In the genomic region with DNA sequence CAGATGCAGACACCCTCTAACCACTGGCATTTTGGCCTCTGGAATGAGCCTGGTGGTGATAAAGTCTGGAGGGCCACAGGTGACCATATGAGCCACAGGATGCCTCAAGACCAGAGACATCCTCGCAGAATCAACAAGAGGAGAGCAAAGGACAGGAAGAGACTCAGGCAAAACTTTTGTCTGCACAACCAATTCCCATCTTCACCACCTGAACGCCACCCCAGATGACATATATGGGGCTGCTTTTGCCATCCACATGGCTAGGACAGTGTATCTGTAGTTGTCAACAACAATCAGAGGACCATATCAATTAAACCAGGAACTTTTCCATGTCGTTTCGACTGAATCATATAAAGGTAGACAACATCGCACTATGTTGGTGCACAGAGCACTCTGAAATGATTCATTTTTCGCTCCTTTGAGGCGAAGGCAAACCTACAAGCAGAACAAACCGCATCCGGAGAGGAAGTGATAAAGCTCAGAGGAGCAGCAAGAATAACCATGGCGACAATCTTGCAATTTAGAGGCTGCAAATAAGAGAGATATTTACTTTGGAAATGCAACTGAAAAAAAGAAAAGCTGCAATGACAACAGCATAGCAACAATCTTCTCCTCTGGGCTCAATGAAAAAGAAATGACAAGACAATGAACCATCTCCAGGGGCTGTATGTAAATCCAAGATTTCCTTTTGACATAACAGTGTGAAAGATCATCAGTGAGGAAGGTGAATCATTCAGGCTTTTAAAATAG, we compare ENCODE assay signal across 1 cellular context.
TF ChIP-seq lines count a peak whose summit lies in the region.

No MANE protein-coding gene starts in this region.

TF ChIP-seq in GM12878, 131 proteins besides CTCF, POLR2A, EP300 and RAD21 (continued from another document):
- TF ChIP-seq GATAD2B (conservative IDR thresholded peaks at IDR 0.05; ENCODE audit: low read depth) (no peak), BHLHE40 (IDR thresholded peaks at IDR 0.05; ENCODE audit: borderline replicate concordance in 1 of 2, low read depth in 2 of 2, low read length in 1 of 2) (0 out of 4 replicates have a peak, but pooled peaks of 1 of the 2 experiments have one; percentile 32), NFXL1 (IDR thresholded peaks at IDR 0.05; ENCODE audit: borderline replicate concordance) (no peak), MEF2A (IDR thresholded peaks at IDR 0.05; ENCODE audit: insufficient read depth, low read depth, low read length) (no peak), HDAC2 (IDR thresholded peaks at IDR 0.05) (no peak), ATF7 (IDR thresholded peaks at IDR 0.05; ENCODE audit: low read depth) (peak; percentile 32; the same call in 1 of the 2 replicates), PAX5 (IDR thresholded peaks at IDR 0.05; ENCODE audit: borderline replicate concordance, low read depth, low read length) (peak; percentile 83), SMAD5 (IDR thresholded peaks at IDR 0.05; ENCODE audit: low read depth) (no peak), TAF1 (IDR thresholded peaks at IDR 0.05; ENCODE audit: borderline replicate concordance, low read depth, low read length) (no peak), SMAD1 (IDR thresholded peaks at IDR 0.05; ENCODE audit: low read depth, partially characterized antibody) (no peak), IKZF2 (IDR thresholded peaks at IDR 0.05) (peak; percentile 24 to 34; a peak in 2 of 4 replicates), JUND (IDR thresholded peaks at IDR 0.05; ENCODE audit: low read depth, low read length) (no peak), ZNF24 (IDR thresholded peaks at IDR 0.05) (no peak), RB1 (IDR thresholded peaks at IDR 0.05; ENCODE audit: borderline replicate concordance) (no peak), TCF12 (IDR thresholded peaks at IDR 0.05; ENCODE audit: low read depth, low read length) (no peak), NBN (IDR thresholded peaks at IDR 0.05) (0 out of 2 replicates have a peak, but pooled peaks have one; percentile 40), BMI1 (IDR thresholded peaks at IDR 0.05; ENCODE audit: borderline replicate concordance) (peak; percentile 57; the same call in 1 of the 2 replicates), SIN3A (IDR thresholded peaks at IDR 0.05; ENCODE audit: low read depth, low read length) (no peak), MEF2B (IDR thresholded peaks at IDR 0.05; ENCODE audit: partially characterized antibody, poor library complexity, severe bottlenecking) (peak; percentile 34), DPF2 (IDR thresholded peaks at IDR 0.05) (0 out of 2 replicates have a peak, but pooled peaks have one; percentile 42), SPI1 (IDR thresholded peaks at IDR 0.05; ENCODE audit: borderline replicate concordance, insufficient read depth, low read depth, low read length) (peak; percentile 83), NR2F1 (conservative IDR thresholded peaks at IDR 0.05) (no peak), PAX8 (IDR thresholded peaks at IDR 0.05) (no peak), RFX5 (IDR thresholded peaks at IDR 0.05; ENCODE audit: low read depth, low read length) (no peak), SIX5 (IDR thresholded peaks at IDR 0.05; ENCODE audit: low read depth, low read length, severe bottlenecking) (no peak), TARDBP (IDR thresholded peaks at IDR 0.05; ENCODE audit: borderline replicate concordance) (no peak), ZNF217 (IDR thresholded peaks at IDR 0.05) (peak; percentile 25; the same call in 1 of the 2 replicates), BCL11A (IDR thresholded peaks at IDR 0.05; ENCODE audit: low read depth, low read length) (peak; percentile 35; the same call in 1 of the 2 replicates)
- TF ChIP-seq, protein P1, sequence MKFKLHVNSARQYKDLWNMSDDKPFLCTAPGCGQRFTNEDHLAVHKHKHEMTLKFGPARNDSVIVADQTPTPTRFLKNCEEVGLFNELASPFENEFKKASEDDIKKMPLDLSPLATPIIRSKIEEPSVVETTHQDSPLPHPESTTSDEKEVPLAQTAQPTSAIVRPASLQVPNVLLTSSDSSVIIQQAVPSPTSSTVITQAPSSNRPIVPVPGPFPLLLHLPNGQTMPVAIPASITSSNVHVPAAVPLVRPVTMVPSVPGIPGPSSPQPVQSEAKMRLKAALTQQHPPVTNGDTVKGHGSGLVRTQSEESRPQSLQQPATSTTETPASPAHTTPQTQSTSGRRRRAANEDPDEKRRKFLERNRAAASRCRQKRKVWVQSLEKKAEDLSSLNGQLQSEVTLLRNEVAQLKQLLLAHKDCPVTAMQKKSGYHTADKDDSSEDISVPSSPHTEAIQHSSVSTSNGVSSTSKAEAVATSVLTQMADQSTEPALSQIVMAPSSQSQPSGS (IDR thresholded peaks at IDR 0.05; ENCODE audit: low read length) = no peak; the same call in 1 of the 2 replicates
- TF ChIP-seq, protein P2, sequence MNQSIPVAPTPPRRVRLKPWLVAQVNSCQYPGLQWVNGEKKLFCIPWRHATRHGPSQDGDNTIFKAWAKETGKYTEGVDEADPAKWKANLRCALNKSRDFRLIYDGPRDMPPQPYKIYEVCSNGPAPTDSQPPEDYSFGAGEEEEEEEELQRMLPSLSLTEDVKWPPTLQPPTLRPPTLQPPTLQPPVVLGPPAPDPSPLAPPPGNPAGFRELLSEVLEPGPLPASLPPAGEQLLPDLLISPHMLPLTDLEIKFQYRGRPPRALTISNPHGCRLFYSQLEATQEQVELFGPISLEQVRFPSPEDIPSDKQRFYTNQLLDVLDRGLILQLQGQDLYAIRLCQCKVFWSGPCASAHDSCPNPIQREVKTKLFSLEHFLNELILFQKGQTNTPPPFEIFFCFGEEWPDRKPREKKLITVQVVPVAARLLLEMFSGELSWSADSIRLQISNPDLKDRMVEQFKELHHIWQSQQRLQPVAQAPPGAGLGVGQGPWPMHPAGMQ (IDR thresholded peaks at IDR 0.05; ENCODE audit: borderline replicate concordance) = no peak
- TF ChIP-seq, protein P3, sequence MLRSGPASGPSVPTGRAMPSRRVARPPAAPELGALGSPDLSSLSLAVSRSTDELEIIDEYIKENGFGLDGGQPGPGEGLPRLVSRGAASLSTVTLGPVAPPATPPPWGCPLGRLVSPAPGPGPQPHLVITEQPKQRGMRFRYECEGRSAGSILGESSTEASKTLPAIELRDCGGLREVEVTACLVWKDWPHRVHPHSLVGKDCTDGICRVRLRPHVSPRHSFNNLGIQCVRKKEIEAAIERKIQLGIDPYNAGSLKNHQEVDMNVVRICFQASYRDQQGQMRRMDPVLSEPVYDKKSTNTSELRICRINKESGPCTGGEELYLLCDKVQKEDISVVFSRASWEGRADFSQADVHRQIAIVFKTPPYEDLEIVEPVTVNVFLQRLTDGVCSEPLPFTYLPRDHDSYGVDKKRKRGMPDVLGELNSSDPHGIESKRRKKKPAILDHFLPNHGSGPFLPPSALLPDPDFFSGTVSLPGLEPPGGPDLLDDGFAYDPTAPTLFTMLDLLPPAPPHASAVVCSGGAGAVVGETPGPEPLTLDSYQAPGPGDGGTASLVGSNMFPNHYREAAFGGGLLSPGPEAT (IDR thresholded peaks at IDR 0.05; ENCODE audit: low read depth) = no peak
- TF ChIP-seq, protein P4, sequence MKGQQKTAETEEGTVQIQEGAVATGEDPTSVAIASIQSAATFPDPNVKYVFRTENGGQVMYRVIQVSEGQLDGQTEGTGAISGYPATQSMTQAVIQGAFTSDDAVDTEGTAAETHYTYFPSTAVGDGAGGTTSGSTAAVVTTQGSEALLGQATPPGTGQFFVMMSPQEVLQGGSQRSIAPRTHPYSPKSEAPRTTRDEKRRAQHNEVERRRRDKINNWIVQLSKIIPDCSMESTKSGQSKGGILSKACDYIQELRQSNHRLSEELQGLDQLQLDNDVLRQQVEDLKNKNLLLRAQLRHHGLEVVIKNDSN (IDR thresholded peaks at IDR 0.05; ENCODE audit: borderline replicate concordance, extremely low read length, insufficient read depth, low read depth, low read length) = no peak
- TF ChIP-seq, protein P5, sequence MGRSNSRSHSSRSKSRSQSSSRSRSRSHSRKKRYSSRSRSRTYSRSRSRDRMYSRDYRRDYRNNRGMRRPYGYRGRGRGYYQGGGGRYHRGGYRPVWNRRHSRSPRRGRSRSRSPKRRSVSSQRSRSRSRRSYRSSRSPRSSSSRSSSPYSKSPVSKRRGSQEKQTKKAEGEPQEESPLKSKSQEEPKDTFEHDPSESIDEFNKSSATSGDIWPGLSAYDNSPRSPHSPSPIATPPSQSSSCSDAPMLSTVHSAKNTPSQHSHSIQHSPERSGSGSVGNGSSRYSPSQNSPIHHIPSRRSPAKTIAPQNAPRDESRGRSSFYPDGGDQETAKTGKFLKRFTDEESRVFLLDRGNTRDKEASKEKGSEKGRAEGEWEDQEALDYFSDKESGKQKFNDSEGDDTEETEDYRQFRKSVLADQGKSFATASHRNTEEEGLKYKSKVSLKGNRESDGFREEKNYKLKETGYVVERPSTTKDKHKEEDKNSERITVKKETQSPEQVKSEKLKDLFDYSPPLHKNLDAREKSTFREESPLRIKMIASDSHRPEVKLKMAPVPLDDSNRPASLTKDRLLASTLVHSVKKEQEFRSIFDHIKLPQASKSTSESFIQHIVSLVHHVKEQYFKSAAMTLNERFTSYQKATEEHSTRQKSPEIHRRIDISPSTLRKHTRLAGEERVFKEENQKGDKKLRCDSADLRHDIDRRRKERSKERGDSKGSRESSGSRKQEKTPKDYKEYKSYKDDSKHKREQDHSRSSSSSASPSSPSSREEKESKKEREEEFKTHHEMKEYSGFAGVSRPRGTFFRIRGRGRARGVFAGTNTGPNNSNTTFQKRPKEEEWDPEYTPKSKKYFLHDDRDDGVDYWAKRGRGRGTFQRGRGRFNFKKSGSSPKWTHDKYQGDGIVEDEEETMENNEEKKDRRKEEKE (IDR thresholded peaks at IDR 0.05) = no peak
- TF ChIP-seq, protein P6, sequence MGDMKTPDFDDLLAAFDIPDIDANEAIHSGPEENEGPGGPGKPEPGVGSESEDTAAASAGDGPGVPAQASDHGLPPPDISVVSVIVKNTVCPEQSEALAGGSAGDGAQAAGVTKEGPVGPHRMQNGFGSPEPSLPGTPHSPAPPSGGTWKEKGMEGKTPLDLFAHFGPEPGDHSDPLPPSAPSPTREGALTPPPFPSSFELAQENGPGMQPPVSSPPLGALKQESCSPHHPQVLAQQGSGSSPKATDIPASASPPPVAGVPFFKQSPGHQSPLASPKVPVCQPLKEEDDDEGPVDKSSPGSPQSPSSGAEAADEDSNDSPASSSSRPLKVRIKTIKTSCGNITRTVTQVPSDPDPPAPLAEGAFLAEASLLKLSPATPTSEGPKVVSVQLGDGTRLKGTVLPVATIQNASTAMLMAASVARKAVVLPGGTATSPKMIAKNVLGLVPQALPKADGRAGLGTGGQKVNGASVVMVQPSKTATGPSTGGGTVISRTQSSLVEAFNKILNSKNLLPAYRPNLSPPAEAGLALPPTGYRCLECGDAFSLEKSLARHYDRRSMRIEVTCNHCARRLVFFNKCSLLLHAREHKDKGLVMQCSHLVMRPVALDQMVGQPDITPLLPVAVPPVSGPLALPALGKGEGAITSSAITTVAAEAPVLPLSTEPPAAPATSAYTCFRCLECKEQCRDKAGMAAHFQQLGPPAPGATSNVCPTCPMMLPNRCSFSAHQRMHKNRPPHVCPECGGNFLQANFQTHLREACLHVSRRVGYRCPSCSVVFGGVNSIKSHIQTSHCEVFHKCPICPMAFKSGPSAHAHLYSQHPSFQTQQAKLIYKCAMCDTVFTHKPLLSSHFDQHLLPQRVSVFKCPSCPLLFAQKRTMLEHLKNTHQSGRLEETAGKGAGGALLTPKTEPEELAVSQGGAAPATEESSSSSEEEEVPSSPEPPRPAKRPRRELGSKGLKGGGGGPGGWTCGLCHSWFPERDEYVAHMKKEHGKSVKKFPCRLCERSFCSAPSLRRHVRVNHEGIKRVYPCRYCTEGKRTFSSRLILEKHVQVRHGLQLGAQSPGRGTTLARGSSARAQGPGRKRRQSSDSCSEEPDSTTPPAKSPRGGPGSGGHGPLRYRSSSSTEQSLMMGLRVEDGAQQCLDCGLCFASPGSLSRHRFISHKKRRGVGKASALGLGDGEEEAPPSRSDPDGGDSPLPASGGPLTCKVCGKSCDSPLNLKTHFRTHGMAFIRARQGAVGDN (IDR thresholded peaks at IDR 0.05) = no peak; the same call in 1 of the 2 replicates
- TF ChIP-seq, protein P7, sequence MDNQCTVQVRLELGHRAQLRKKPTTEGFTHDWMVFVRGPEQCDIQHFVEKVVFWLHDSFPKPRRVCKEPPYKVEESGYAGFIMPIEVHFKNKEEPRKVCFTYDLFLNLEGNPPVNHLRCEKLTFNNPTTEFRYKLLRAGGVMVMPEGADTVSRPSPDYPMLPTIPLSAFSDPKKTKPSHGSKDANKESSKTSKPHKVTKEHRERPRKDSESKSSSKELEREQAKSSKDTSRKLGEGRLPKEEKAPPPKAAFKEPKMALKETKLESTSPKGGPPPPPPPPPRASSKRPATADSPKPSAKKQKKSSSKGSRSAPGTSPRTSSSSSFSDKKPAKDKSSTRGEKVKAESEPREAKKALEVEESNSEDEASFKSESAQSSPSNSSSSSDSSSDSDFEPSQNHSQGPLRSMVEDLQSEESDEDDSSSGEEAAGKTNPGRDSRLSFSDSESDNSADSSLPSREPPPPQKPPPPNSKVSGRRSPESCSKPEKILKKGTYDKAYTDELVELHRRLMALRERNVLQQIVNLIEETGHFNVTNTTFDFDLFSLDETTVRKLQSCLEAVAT (IDR thresholded peaks at IDR 0.05) = no peak
- TF ChIP-seq, protein P8, sequence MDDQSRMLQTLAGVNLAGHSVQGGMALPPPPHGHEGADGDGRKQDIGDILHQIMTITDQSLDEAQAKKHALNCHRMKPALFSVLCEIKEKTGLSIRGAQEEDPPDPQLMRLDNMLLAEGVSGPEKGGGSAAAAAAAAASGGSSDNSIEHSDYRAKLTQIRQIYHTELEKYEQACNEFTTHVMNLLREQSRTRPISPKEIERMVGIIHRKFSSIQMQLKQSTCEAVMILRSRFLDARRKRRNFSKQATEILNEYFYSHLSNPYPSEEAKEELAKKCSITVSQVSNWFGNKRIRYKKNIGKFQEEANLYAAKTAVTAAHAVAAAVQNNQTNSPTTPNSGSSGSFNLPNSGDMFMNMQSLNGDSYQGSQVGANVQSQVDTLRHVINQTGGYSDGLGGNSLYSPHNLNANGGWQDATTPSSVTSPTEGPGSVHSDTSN (IDR thresholded peaks at IDR 0.05; ENCODE audit: insufficient replicate concordance, low read depth, low read length) = no peak
